26 cellular contexts compared by ENCODE assay signal in the genomic region with DNA sequence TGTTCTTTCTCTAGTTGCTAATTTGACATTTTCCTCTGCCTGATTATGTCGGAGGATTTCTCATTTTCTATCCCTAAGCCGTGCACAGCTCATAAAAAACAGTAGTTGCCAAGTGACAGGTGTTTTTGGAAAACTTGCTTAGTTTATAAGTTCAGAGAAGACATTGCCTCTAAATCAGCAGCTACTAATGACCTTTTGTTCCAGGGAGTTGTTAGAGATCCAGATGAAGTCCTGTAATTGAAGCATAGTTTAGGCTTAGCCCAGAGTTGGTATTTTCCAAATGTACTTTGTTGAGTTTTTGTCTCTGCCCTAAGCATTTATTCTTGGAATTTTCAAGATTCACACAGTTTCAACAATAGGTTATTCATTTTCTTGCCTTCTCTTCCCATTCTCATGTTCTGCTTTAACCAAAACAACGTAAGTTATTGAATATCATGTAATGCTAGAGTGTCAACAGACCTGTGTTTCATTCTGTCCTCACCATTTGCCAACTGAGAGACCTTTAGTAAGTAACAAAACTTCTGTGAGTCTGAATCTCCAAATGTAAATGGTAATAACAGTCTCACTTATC.
DNase-seq lines count a peak whose midpoint lies in the region; ATAC-seq, FAIRE-seq and TF ChIP-seq lines count a peak whose summit lies in the region.
"Had no signal": no experiment of that assay in that cellular context is flagged by ENCODE, and none has a peak within 500 bp of the region (broad histone marks: within the 10 kb centered on the region; RNA-seq: fewer than 3 reads in every experiment).

No MANE protein-coding gene starts in this region.

- H3K9ac ChIP-seq in rectal smooth muscle tissue (ENCODE audit: low read length): no peak overlapping the region

- 33 to 39% methylated on average over 2 to 3 of the region's 3 CpGs for WGBS in gastroesophageal sphincter (ENCODE audit: low coverage in 1 of 2), 2 donors

- intact Hi-C loops in vagina (cut with DNase I): no loop called here

- peak; percentile 60 for ATAC-seq in gastroesophageal sphincter
- ATAC-seq: K562, Panc1 had no signal

- no peak for DNase-seq in D721Med (ENCODE audit: insufficient read length, low spot score)
- peak; percentile 8 for DNase-seq in RPMI8226
- DNase-seq in foreskin fibroblast: no peak
- DNase-seq in vagina (ENCODE audit: extremely low spot score in 2 of 2): no peak
- DNase-seq in OCI-M2 (lab: John Stamatoyannopoulos, UW; ENCODE audit: unreplicated experiment): no peak
- DNase-seq in cerebellar nuclear complex (lab: John Stamatoyannopoulos, UW): no peak
- DNase-seq: Calu3; DMS153; Kasumi-1; MV-4-11; NCI-H1105 treated with DMSO at 0.1 percent for 48 hours; NCI-H146; NCI-H2029; NCI-H446; NCI-H524 treated with DMSO at 0.1 percent for 48 hours; NCI-H774; NK-92 treated with Interleukin-12 subunit alpha and Interleukin-12 subunit beta, amount 100 ng/mL, for 24 hours; SHP77 treated with DMSO at 0.1 percent for 48 hours had no signal

- H3K4me1 ChIP-seq in gastroesophageal sphincter (peaks cover 0 to 64% (median 17%) of the 10 kb centered on the region in 3 donors), rectal smooth muscle tissue (ENCODE audit: control insufficient read depth, insufficient read depth, low read length) (peaks cover 14% of the 10 kb centered on the region), vagina (no peaks in the 10 kb centered on the region)

- no peaks in the 10 kb centered on the region for H3K9me3 ChIP-seq in gastroesophageal sphincter
- H3K9me3 ChIP-seq in vagina: no peaks in the 10 kb centered on the region

- no peaks in the 10 kb centered on the region for H3K27me3 ChIP-seq in gastroesophageal sphincter
- no peaks in the 10 kb centered on the region for H3K27me3 ChIP-seq in rectal smooth muscle tissue (ENCODE audit: control insufficient read depth, insufficient read depth, low read length)
- no peaks in the 10 kb centered on the region for H3K27me3 ChIP-seq in vagina

- FAIRE-seq in D721Med (lab: Jason Lieb, UNC): peak; percentile 41
- FAIRE-seq: GM19239, H54, HTR-8/SVneo, K562 had no signal

- no peak for TF ChIP-seq EP300 in gastroesophageal sphincter (IDR thresholded peaks at IDR 0.05)

- H3K27ac ChIP-seq in gastroesophageal sphincter: peak overlapping the region; percentile 59 to 78 (median 68)
- peak overlapping the region; percentile 80 for H3K27ac ChIP-seq in rectal smooth muscle tissue (ENCODE audit: low read depth, low read length)
- no peak overlapping the region for H3K27ac ChIP-seq in vagina
- H3K27ac ChIP-seq: SK-N-MC had no signal

- H3K4me3 ChIP-seq in gastroesophageal sphincter: peak overlapping the region; percentile 3 to 17
- H3K4me3 ChIP-seq in rectal smooth muscle tissue (ENCODE audit: low read length): peak overlapping the region; percentile 20
- H3K4me3 ChIP-seq in foreskin fibroblast (ENCODE audit: low read depth in 1 of 2, low read length in 2 of 2): no peak overlapping the region
- H3K4me3 ChIP-seq in vagina: no peak overlapping the region
- H3K4me3 ChIP-seq: K562, SK-N-MC had no signal

- H3K36me3 ChIP-seq in gastroesophageal sphincter (no peaks in the 10 kb centered on the region), rectal smooth muscle tissue (ENCODE audit: control insufficient read depth, insufficient read depth, low read length) (no peaks in the 10 kb centered on the region), vagina (no peaks in the 10 kb centered on the region)

- TF ChIP-seq POLR2A in gastroesophageal sphincter (IDR thresholded peaks at IDR 0.05) (no peak), vagina (IDR thresholded peaks at IDR 0.05) (no peak)

- TF ChIP-seq CTCF in D721Med (IDR thresholded peaks at IDR 0.05; ENCODE audit: insufficient read depth, missing control alignments): no peak
- TF ChIP-seq CTCF in gastroesophageal sphincter (IDR thresholded peaks at IDR 0.05): no peak
- no peak for TF ChIP-seq CTCF in foreskin fibroblast (IDR thresholded peaks at IDR 0.05; ENCODE audit: low read depth, low read length)
- TF ChIP-seq CTCF in vagina (IDR thresholded peaks at IDR 0.05): no peak

Comparison
In these comparisons a context has a peak if more than half of its experiments do, and no peak if none do; other contexts are left out.
1. H3K4me3 ChIP-seq: peak in gastroesophageal sphincter (2 of 2) and rectal smooth muscle tissue (single experiment); none in foreskin fibroblast (0 of 2) and vagina (0 of 2).